17 cellular contexts compared by ENCODE assay signal in the genomic region with DNA sequence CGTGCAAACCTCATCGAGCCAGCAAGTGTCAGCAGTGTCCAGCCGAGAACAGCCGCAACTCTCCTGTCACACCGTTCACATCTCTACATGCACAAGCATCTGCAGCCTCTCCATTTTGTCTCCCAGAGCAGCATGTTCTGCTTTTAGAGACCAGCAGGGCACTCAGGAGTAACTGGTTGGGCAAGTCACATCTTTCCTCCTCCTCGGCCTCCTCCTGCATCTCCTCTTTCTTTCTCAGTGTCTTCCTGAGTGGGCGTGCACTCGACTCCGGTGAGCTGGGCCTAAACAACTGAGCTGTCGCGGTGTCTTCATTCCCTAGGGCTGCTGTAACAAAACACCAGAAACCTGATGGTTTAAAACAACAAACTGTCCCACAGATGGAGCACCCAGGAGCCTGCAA.
"Had no signal": no experiment of that assay in that cellular context is flagged by ENCODE, and none has a peak within 500 bp of the region (broad histone marks: within the 10 kb centered on the region; RNA-seq: fewer than 3 reads in every experiment).

No MANE protein-coding gene starts in this region.

- H3K4me1 ChIP-seq: tibial nerve had no signal

- H3K27ac ChIP-seq: dorsolateral prefrontal cortex, tibial nerve, vagina had no signal

- H3K36me3 Mint-ChIP-seq: activated CD4-positive, alpha-beta memory T cell treated with anti-CD3 and anti-CD28 coated beads for 36 hours; activated naive CD4-positive, alpha-beta T cell treated with anti-CD3 and anti-CD28 coated beads, Interleukin-2, amount 10 ng/mL, durations not matched to agents 7 days and 5 days; natural killer cell treated with Interleukin-12 subunit alpha and Interleukin-12 subunit beta and Interleukin-15 and Interleukin-18, amount 100 ng/mL, for 72 hours had no signal

- H3K27ac Mint-ChIP-seq: activated CD4-positive, alpha-beta memory T cell treated with anti-CD3 and anti-CD28 coated beads for 36 hours; activated CD4-positive, alpha-beta T cell treated with anti-CD3 and anti-CD28 coated beads for 36 hours; activated naive CD4-positive, alpha-beta T cell treated with anti-CD3 and anti-CD28 coated beads, Interleukin-2, amount 10 ng/mL, durations not matched to agents 7 days and 5 days; activated T-cell treated with anti-CD3 and anti-CD28 coated beads, Interleukin-2, amount 50 U/mL, for 24 hours; natural killer cell treated with Interleukin-12 subunit alpha and Interleukin-12 subunit beta and Interleukin-15 and Interleukin-18, amount 100 ng/mL, for 72 hours; T-helper 17 cell had no signal

- H3K4me1 Mint-ChIP-seq: activated CD4-positive, alpha-beta T cell treated with anti-CD3 and anti-CD28 coated beads for 36 hours; activated naive CD4-positive, alpha-beta T cell treated with anti-CD3 and anti-CD28 coated beads, Interleukin-2, amount 10 ng/mL, durations not matched to agents 7 days and 5 days; T-helper 17 cell had no signal

- H3K27me3 ChIP-seq: tibial nerve, vagina had no signal

- H3K4me3 ChIP-seq: dorsolateral prefrontal cortex, tibial nerve, vagina had no signal

- H3K9me3 Mint-ChIP-seq: activated CD4-positive, alpha-beta memory T cell treated with anti-CD3 and anti-CD28 coated beads for 36 hours; activated naive CD4-positive, alpha-beta T cell treated with anti-CD3 and anti-CD28 coated beads, Interleukin-2, amount 10 ng/mL, durations not matched to agents 7 days and 5 days; activated T-cell treated with anti-CD3 and anti-CD28 coated beads, Interleukin-2, amount 50 U/mL, for 24 hours; natural killer cell treated with Interleukin-12 subunit alpha and Interleukin-12 subunit beta and Interleukin-15 and Interleukin-18, amount 100 ng/mL, for 72 hours had no signal

- H3K9me3 ChIP-seq: tibial nerve, vagina had no signal

- H3K36me3 ChIP-seq: tibial nerve, vagina had no signal

- ATAC-seq: activated CD4-positive, alpha-beta T cell treated with anti-CD3 and anti-CD28 coated beads for 36 hours; esophagus mucosa; natural killer cell treated with Interleukin-12 subunit alpha and Interleukin-12 subunit beta and Interleukin-15 and Interleukin-18, amount 100 ng/mL, for 72 hours; T-helper 17 cell had no signal

- H3K4me3 Mint-ChIP-seq: activated CD4-positive, alpha-beta memory T cell treated with anti-CD3 and anti-CD28 coated beads for 36 hours; activated CD4-positive, alpha-beta T cell treated with anti-CD3 and anti-CD28 coated beads for 36 hours; activated naive CD4-positive, alpha-beta T cell treated with anti-CD3 and anti-CD28 coated beads, Interleukin-2, amount 10 ng/mL, durations not matched to agents 7 days and 5 days; activated T-cell treated with anti-CD3 and anti-CD28 coated beads, Interleukin-2, amount 50 U/mL, for 24 hours; natural killer cell treated with Interleukin-12 subunit alpha and Interleukin-12 subunit beta and Interleukin-15 and Interleukin-18, amount 100 ng/mL, for 72 hours; T-helper 17 cell had no signal

- DNase-seq: activated CD4-positive, alpha-beta memory T cell treated with anti-CD3 and anti-CD28 coated beads for 36 hours; activated CD4-positive, alpha-beta T cell treated with anti-CD3 and anti-CD28 coated beads for 36 hours; activated naive CD4-positive, alpha-beta T cell treated with anti-CD3 and anti-CD28 coated beads, Interleukin-2, amount 10 ng/mL, durations not matched to agents 7 days and 5 days; activated T-cell treated with anti-CD3 and anti-CD28 coated beads, Interleukin-2, amount 50 U/mL, for 24 hours; dorsolateral prefrontal cortex; hippocampal formation; kidney glomerular epithelial cell; mesenchymal stem cell; stimulated activated CD4-positive, alpha-beta T cell treated with anti-CD3 and anti-CD28 coated beads, Interleukin-15, amount 100 ng/mL, for 24 hours; stimulated activated CD4-positive, alpha-beta T cell treated with anti-CD3 and anti-CD28 coated beads, Interleukin-4, amount 100 ng/mL, for 24 hours; stimulated activated naive CD4-positive, alpha-beta T cell; substantia nigra; T-helper 17 cell had no signal
